Comparison of ENCODE assay signal across 9 cellular contexts in the genomic region with DNA sequence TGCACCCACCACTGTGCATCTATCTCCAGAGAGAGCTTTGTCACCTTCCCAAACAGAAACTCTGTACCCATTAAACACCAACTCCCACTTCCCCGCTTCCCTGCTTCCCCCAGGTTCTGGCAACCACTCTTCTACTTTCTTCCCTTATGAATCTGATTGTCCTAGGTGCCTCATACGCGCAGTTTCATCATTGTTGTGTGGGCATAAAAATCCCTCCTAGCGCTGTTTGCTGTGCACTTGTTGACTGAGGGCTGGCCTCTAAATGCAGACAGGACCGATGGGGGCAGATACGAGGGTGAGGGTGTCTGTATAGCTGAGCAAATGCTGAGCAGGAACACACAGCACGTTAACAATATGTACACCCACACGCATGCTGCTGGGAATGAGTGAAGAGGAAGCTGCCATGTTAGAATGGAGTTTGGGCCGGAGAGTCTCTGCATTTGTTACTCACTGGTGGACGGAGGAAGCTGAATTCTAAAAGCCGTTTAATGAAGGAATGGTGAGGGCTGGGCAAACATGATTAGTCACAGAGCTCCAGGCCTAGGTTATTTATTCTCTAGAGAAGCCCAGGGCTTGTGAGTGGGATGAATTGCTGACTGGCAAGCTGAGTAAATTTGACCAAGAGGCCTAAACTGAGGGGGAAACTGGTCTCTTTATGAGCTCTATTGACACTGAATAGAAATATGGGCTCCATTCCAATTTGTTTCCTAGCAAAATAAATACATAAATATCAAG.
A peak's percentile ranks its signal among the peaks of the same experiment; 100 is the strongest.
DNase-seq lines count a peak whose midpoint lies in the region; ATAC-seq and TF ChIP-seq lines count a peak whose summit lies in the region.
"Had no signal": no experiment of that assay in that cellular context is flagged by ENCODE, and none has a peak within 500 bp of the region (broad histone marks: within the 10 kb centered on the region; RNA-seq: fewer than 3 reads in every experiment).

No MANE protein-coding gene starts in this region.

- DNase-seq in HK-2 (ENCODE audit: unreplicated experiment) (peak; percentile 52), RPMI7951 (ENCODE audit: low read depth) (peak; percentile 76), Right ventricle myocardium superior (no peak), skeletal muscle cell (ENCODE audit: low read depth) (peak; percentile 50), mucosa of gallbladder (ENCODE audit: low spot score) (no peak), T-helper 17 cell (no peak), endothelial cell (ENCODE audit: low spot score) (no peak)

- H3K36me3 Mint-ChIP-seq in T-helper 17 cell (ENCODE audit: low read depth) (no peaks in the 10 kb centered on the region), endothelial cell (ENCODE audit: low read depth, unreplicated experiment) (no peaks in the 10 kb centered on the region)

- H3K4me3 Mint-ChIP-seq in T-helper 17 cell: no peak overlapping the region
- H3K4me3 Mint-ChIP-seq in endothelial cell (ENCODE audit: unreplicated experiment): no peak overlapping the region

- no peaks in the 10 kb centered on the region for H3K9me3 Mint-ChIP-seq in endothelial cell (ENCODE audit: unreplicated experiment)

- ATAC-seq in Right ventricle myocardium superior (ENCODE audit: poor library complexity) (peak; percentile 77), GM19023 (IDR thresholded peaks at IDR 0.05; ENCODE audit: unreplicated experiment) (no peak), T-helper 17 cell (no peak)

- H3K4me1 Mint-ChIP-seq in T-helper 17 cell (no peaks in the 10 kb centered on the region), endothelial cell (ENCODE audit: unreplicated experiment) (no peaks in the 10 kb centered on the region)

- no peaks in the 10 kb centered on the region for H3K9me3 ChIP-seq in T-helper 17 cell (ENCODE audit: control insufficient read depth, low read length, poor library complexity, severe bottlenecking)
- H3K9me3 ChIP-seq: SJSA1 had no signal

- H3K27me3 Mint-ChIP-seq in T-helper 17 cell: no peaks in the 10 kb centered on the region
- H3K27me3 Mint-ChIP-seq in endothelial cell (ENCODE audit: unreplicated experiment): no peaks in the 10 kb centered on the region

- intact Hi-C loops in Right ventricle myocardium superior (cut with DNase I): no loop called here

- no peak for TF ChIP-seq CTCF in endothelial cell (IDR thresholded peaks at IDR 0.05; ENCODE audit: unreplicated experiment)

- H3K4me3 ChIP-seq in skeletal muscle cell (ENCODE audit: low read depth, low read length): no peak overlapping the region
- H3K4me3 ChIP-seq: SJSA1 had no signal

- H3K27ac Mint-ChIP-seq in T-helper 17 cell (no peak overlapping the region), endothelial cell (ENCODE audit: unreplicated experiment) (no peak overlapping the region)

Comparison
In these comparisons a context has a peak if more than half of its experiments do, and no peak if none do; other contexts are left out.
1. DNase-seq: peak in HK-2 (single experiment), RPMI7951 (single experiment) and skeletal muscle cell (single experiment); none in Right ventricle myocardium superior (single experiment), mucosa of gallbladder (single experiment), T-helper 17 cell (0 of 3) and endothelial cell (single experiment).